ENCODE assay signal across 20 cellular contexts in the genomic region with DNA sequence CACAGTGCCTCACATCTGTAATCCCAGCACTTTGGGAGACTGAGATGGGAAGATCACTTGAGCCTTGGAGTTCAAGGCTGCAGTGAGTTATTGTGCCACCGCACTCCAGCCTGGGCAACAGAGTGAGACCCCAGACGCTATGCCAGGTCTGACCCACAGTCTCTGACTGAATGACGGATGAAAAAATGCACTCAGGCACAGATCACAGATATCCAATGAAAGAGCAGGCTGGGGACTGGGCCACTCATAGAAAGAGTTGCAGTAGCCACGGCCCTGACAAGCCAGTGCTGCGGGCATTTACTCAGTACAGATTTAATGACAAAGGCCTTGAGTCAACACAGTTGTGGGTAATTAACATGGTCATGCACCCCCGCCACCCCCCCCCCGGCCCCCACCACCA.
"Had no signal": no experiment of that assay in that cellular context is flagged by ENCODE, and none has a peak within 500 bp of the region (broad histone marks: within the 10 kb centered on the region; RNA-seq: fewer than 3 reads in every experiment).

No MANE protein-coding gene starts in this region.

- H3K27ac Mint-ChIP-seq: activated naive CD4-positive, alpha-beta T cell treated with anti-CD3 and anti-CD28 coated beads, Interleukin-2, amount 50 U/mL, for 24 hours; memory B cell; naive thymus-derived CD8-positive, alpha-beta T cell; stimulated activated naive B cell treated with anti-CD40 and anti-IgM and Interleukin-4, amounts not matched to agents 10 μg/mL and 1 μg/mL and 100 μg/mL, for 72 hours; type B pancreatic cell had no signal

- H3K27me3 ChIP-seq: adrenal gland, body of pancreas, esophagus squamous epithelium, right atrium auricular region had no signal

- H3K9me3 ChIP-seq: body of pancreas, esophagus squamous epithelium, left ventricle myocardium inferior, right atrium auricular region had no signal

- H3K4me3 Mint-ChIP-seq: activated naive CD4-positive, alpha-beta T cell treated with anti-CD3 and anti-CD28 coated beads, Interleukin-2, amount 50 U/mL, for 24 hours; activated T-cell treated with anti-CD3 and anti-CD28 coated beads, Interleukin-2, amount 50 U/mL, for 4 hours; central memory CD8-positive, alpha-beta T cell; memory B cell; naive thymus-derived CD8-positive, alpha-beta T cell; stimulated activated naive B cell treated with anti-CD40 and anti-IgM and Interleukin-4, amounts not matched to agents 10 μg/mL and 1 μg/mL and 100 μg/mL, for 72 hours; type B pancreatic cell had no signal

- H3K4me1 Mint-ChIP-seq: activated naive CD4-positive, alpha-beta T cell treated with anti-CD3 and anti-CD28 coated beads, Interleukin-2, amount 50 U/mL, for 24 hours; central memory CD8-positive, alpha-beta T cell; memory B cell; naive thymus-derived CD8-positive, alpha-beta T cell; stimulated activated naive B cell treated with anti-CD40 and anti-IgM and Interleukin-4, amounts not matched to agents 10 μg/mL and 1 μg/mL and 100 μg/mL, for 72 hours had no signal

- DNase-seq: activated CD4-positive, alpha-beta T cell treated with anti-CD3 and anti-CD28 coated beads, Interleukin-2, amount 50 U/mL, for 48 hours; activated effector memory CD4-positive, alpha-beta T cell treated with Interleukin-2 at 50 U/mL for 16 hours; activated T-cell treated with anti-CD3 and anti-CD28 coated beads, Interleukin-2, amount 50 U/mL, for 4 hours; adrenal gland; body of pancreas; cortex of kidney; effector CD4-positive, alpha-beta T cell; esophagus squamous epithelium; hippocampal formation; left ventricle myocardium inferior; naive thymus-derived CD8-positive, alpha-beta T cell; stimulated activated CD4-positive, alpha-beta T cell treated with anti-CD3 and anti-CD28 coated beads, Interleukin-15, amount 100 ng/mL, for 24 hours; stimulated activated CD4-positive, alpha-beta T cell treated with anti-CD3 and anti-CD28 coated beads, Interleukin-4, amount 100 ng/mL, for 1 hour; stimulated activated naive B cell treated with anti-CD40 and anti-IgM and Interleukin-4, amounts not matched to agents 10 μg/mL and 1 μg/mL and 100 μg/mL, for 72 hours; T1000 had no signal

- H3K27me3 Mint-ChIP-seq: activated naive CD4-positive, alpha-beta T cell treated with anti-CD3 and anti-CD28 coated beads, Interleukin-2, amount 50 U/mL, for 24 hours; central memory CD8-positive, alpha-beta T cell; memory B cell; naive thymus-derived CD8-positive, alpha-beta T cell; stimulated activated naive B cell treated with anti-CD40 and anti-IgM and Interleukin-4, amounts not matched to agents 10 μg/mL and 1 μg/mL and 100 μg/mL, for 72 hours; type B pancreatic cell had no signal

- H3K4me3 ChIP-seq: adrenal gland, body of pancreas, esophagus squamous epithelium, left ventricle myocardium inferior, right atrium auricular region had no signal

- ATAC-seq: activated T-cell treated with anti-CD3 and anti-CD28 coated beads, Interleukin-2, amount 50 U/mL, for 4 hours; body of pancreas; naive thymus-derived CD8-positive, alpha-beta T cell; stimulated activated naive B cell treated with anti-CD40 and anti-IgM and Interleukin-4, amounts not matched to agents 10 μg/mL and 1 μg/mL and 100 μg/mL, for 72 hours had no signal

- H3K36me3 ChIP-seq: adrenal gland, esophagus squamous epithelium, right atrium auricular region had no signal

- H3K27ac ChIP-seq: adrenal gland, body of pancreas, esophagus squamous epithelium, left ventricle myocardium inferior had no signal

- H3K4me1 ChIP-seq: adrenal gland, body of pancreas had no signal

- H3K9me3 Mint-ChIP-seq: activated naive CD4-positive, alpha-beta T cell treated with anti-CD3 and anti-CD28 coated beads, Interleukin-2, amount 50 U/mL, for 24 hours; activated T-cell treated with anti-CD3 and anti-CD28 coated beads, Interleukin-2, amount 50 U/mL, for 4 hours; central memory CD8-positive, alpha-beta T cell; memory B cell; naive thymus-derived CD8-positive, alpha-beta T cell; stimulated activated naive B cell treated with anti-CD40 and anti-IgM and Interleukin-4, amounts not matched to agents 10 μg/mL and 1 μg/mL and 100 μg/mL, for 72 hours; type B pancreatic cell had no signal
